ENCODE assay signal across 8 cellular contexts in genomic region chr11:66637557-66638176, GRCh38. TPM values are rescaled to one million over a fixed set of nuclear protein-coding genes. Genes with fewer than 3 reads are reported as not detected.
DNase-seq lines count a peak whose midpoint lies in the region; ATAC-seq and TF ChIP-seq lines count a peak whose summit lies in the region.

No MANE protein-coding gene starts in this region.

- TSS peak; percentile 96 for BruUV-seq in Panc1 (replicated peaks; lab: Mats Ljungman, UMichigan)

- POLR2A ChIA-PET in Panc1 (lab: Charles Lee) = interaction anchor here (0.7 to 3.6 kb wide), 4 partner anchors 18 to 379 kb away, joined by 3 to 13 read pairs (median 5); partner anchors contain the start of gene RBM14

- intact Hi-C loops in Panc1 (cut with micrococcal nuclease; ENCODE audit: unreplicated experiment) = no loop called here

- H3K9me3 ChIP-seq in Panc1 (ENCODE audit: control insufficient read depth, insufficient read depth, low read depth, low read length) (no peaks in the 10 kb centered on the region), osteoblast (ENCODE audit: low read depth, low read length) (no peaks in the 10 kb centered on the region)

- H3K79me2 ChIP-seq in osteoblast (ENCODE audit: insufficient read depth, low read length) = peaks cover 96% of the 10 kb centered on the region

- TF ChIP-seq CTCF in Panc1 (IDR thresholded peaks at IDR 0.05) = no peak
- TF ChIP-seq CTCF in osteoblast (IDR thresholded peaks at IDR 0.05; ENCODE audit: extremely low read depth, low read depth, low read length) = no peak

- H4K20me1 ChIP-seq in osteoblast (ENCODE audit: insufficient read depth, low read length) = peaks cover 60% of the 10 kb centered on the region

- in situ Hi-C loops in Panc1 (cut with HindIII; ENCODE audit: low pct_unique_long_range_greater_than_20kb, low sequenced_read_pairs) = no loop called here

- H3K36me3 ChIP-seq in Panc1 (ENCODE audit: control insufficient read depth, insufficient read depth, low read length) (peaks cover 27% of the 10 kb centered on the region), osteoblast (ENCODE audit: insufficient read depth, low read length) (peaks cover 52% of the 10 kb centered on the region)

- H3K4me1 ChIP-seq in Panc1 (ENCODE audit: control insufficient read depth, insufficient read depth, low read length) (peaks cover 43% of the 10 kb centered on the region), osteoblast (ENCODE audit: insufficient read depth, low read length) (peaks cover 41% of the 10 kb centered on the region)

- CTCF ChIA-PET in Panc1 (lab: Charles Lee) = interaction anchor here (0.5 kb wide), 1 partner anchor 40 kb away, joined by 3 read pairs; no protein-coding TSS in a partner anchor

- H3K27ac ChIP-seq in Panc1 (ENCODE audit: low read length) (peak overlapping the region; percentile 97), epithelial cell of prostate (peak overlapping the region; percentile 77), osteoblast (ENCODE audit: low read depth, low read length) (peak overlapping the region; percentile 94)

- DNase-seq in DMS 273 (lab: John Stamatoyannopoulos, UW; ENCODE audit: unreplicated experiment) (peak; percentile 67), DMS 273 treated with DMSO at 0.1 percent for 48 hours (lab: John Stamatoyannopoulos, UW) (no peak), Panc1 (ENCODE audit: low read depth, low spot score) (no peak), epithelial cell of prostate (ENCODE audit: low read depth, low spot score) (no peak), osteoblast (ENCODE audit: insufficient read length, low spot score, missing footprints) (no peak)

- H3K4me3 ChIP-seq in Panc1 (ENCODE audit: low read depth in 2 of 2, low read length in 2 of 2) = peak overlapping the region; percentile 91 to 93
- H3K4me3 ChIP-seq in osteoblast (ENCODE audit: insufficient read depth, low read length) = peak overlapping the region; percentile 89

- H3K4me2 ChIP-seq in osteoblast (ENCODE audit: insufficient read depth, low read length) = peak overlapping the region; percentile 86

- ATAC-seq in Panc1 = peak; percentile 64
- no peak for ATAC-seq in GM19397 (IDR thresholded peaks at IDR 0.05; ENCODE audit: unreplicated experiment)
- no peak for ATAC-seq in GM18517 (IDR thresholded peaks at IDR 0.05; ENCODE audit: unreplicated experiment)
- ATAC-seq in HG02610 (IDR thresholded peaks at IDR 0.05; ENCODE audit: unreplicated experiment) = no peak

- H3K27me3 ChIP-seq in Panc1 (ENCODE audit: control insufficient read depth, insufficient read depth, low read length) (no peaks in the 10 kb centered on the region), osteoblast (ENCODE audit: insufficient read depth, low read length) (no peaks in the 10 kb centered on the region)

- H2AFZ ChIP-seq in osteoblast (ENCODE audit: low read length) = peak overlapping the region; percentile 74

RNA-seq across cellular contexts. Expression of gene RBM4, which starts 0.8 kb away (rescaled TPM):
- total RNA-seq in Panc1 (2021; ENCODE audit: unreplicated experiment) (195 TPM), osteoblast (80.4 and 84.0 TPM in 2 replicates)
- 186 TPM for polyA plus RNA-seq in Panc1 (2012; ENCODE audit: insufficient read length)

RNA-seq across cellular contexts. Expression of gene RBM14, which starts 21.2 kb away (rescaled TPM):
- 93.9 TPM for total RNA-seq in Panc1 (2021; ENCODE audit: unreplicated experiment)
- 62.5 TPM for polyA plus RNA-seq in Panc1 (2012; ENCODE audit: insufficient read length)
- 22.4 and 25.3 TPM in 2 replicates for total RNA-seq in osteoblast

RNA-seq across cellular contexts. Expression of gene RBM4B, which starts 40.0 kb away (rescaled TPM):
- total RNA-seq in Panc1 (2021; ENCODE audit: unreplicated experiment) (33.6 TPM), osteoblast (19.2 and 21.8 TPM in 2 replicates)
- 29.5 TPM for polyA plus RNA-seq in Panc1 (2012; ENCODE audit: insufficient read length)

RNA-seq across cellular contexts. Expression of gene CCS, which starts 44.7 kb away (rescaled TPM):
- total RNA-seq in Panc1 (2021; ENCODE audit: unreplicated experiment) (55.3 TPM), osteoblast (35.8 and 43.3 TPM in 2 replicates)
- polyA plus RNA-seq in Panc1 (2012; ENCODE audit: insufficient read length) = 68.6 TPM

RNA-seq across cellular contexts. Expression of gene CCDC87, which starts 44.8 kb away (rescaled TPM):
- total RNA-seq in Panc1 (2021; ENCODE audit: unreplicated experiment) (2.0 TPM), osteoblast (0.88 and 1.1 TPM in 2 replicates)
- polyA plus RNA-seq in Panc1 (2012; ENCODE audit: insufficient read length) = 1.0 TPM
